ENCODE assay signal across 26 cellular contexts in genomic region chr12:54002278-54002914, GRCh38. TPM values are rescaled to one million over a fixed set of nuclear protein-coding genes. Genes with fewer than 3 reads are reported as not detected.
A peak's percentile ranks its signal among the peaks of the same experiment; 100 is the strongest.
DNase-seq lines count a peak whose midpoint lies in the region; ATAC-seq, FAIRE-seq and TF ChIP-seq lines count a peak whose summit lies in the region.
"Had no signal": no experiment of that assay in that cellular context is flagged by ENCODE, and none has a peak within 500 bp of the region (broad histone marks: within the 10 kb centered on the region; RNA-seq: fewer than 3 reads in every experiment).

No MANE protein-coding gene starts in this region.

- peaks cover 27% of the 10 kb centered on the region for H3K4me1 Mint-ChIP-seq in activated T-cell treated with anti-CD3 and anti-CD28 coated beads, Interleukin-2, amount 50 U/mL, for 72 hours (ENCODE audit: low read depth)
- H3K4me1 Mint-ChIP-seq in activated T-cell treated with anti-CD3 and anti-CD28 coated beads, Interleukin-2, amount 50 U/mL, for 24 hours (ENCODE audit: low read depth): peaks cover 31% of the 10 kb centered on the region
- H3K4me1 Mint-ChIP-seq in astrocyte (ENCODE audit: low read depth, unreplicated experiment): no peaks in the 10 kb centered on the region
- peaks cover 75% of the 10 kb centered on the region for H3K4me1 Mint-ChIP-seq in nephron
- H3K4me1 Mint-ChIP-seq in stimulated activated naive B cell treated with anti-CD40 and anti-IgM and Interleukin-4, amounts not matched to agents 10 μg/mL and 1 μg/mL and 100 μg/mL, for 72 hours: peaks cover 21 to 47% of the 10 kb centered on the region in 2 donors
- peaks cover 24% of the 10 kb centered on the region for H3K4me1 Mint-ChIP-seq in mesothelial cell of epicardium

- H3K4me3 Mint-ChIP-seq in activated T-cell treated with anti-CD3 and anti-CD28 coated beads, Interleukin-2, amount 50 U/mL, for 72 hours: peak overlapping the region; percentile 20 to 52
- no peak overlapping the region for H3K4me3 Mint-ChIP-seq in activated T-cell treated with anti-CD3 and anti-CD28 coated beads, Interleukin-2, amount 50 U/mL, for 24 hours
- no peak overlapping the region for H3K4me3 Mint-ChIP-seq in astrocyte (ENCODE audit: unreplicated experiment)
- peak overlapping the region; percentile 95 to 99 (median 96) for H3K4me3 Mint-ChIP-seq in nephron
- peak overlapping the region in 1 of 2 donors; percentile 5 for H3K4me3 Mint-ChIP-seq in stimulated activated naive B cell treated with anti-CD40 and anti-IgM and Interleukin-4, amounts not matched to agents 10 μg/mL and 1 μg/mL and 100 μg/mL, for 72 hours
- H3K4me3 Mint-ChIP-seq in mesothelial cell of epicardium: no peak overlapping the region
- H3K4me3 Mint-ChIP-seq: natural killer cell treated with Interleukin-12 subunit alpha and Interleukin-12 subunit beta and Interleukin-15 and Interleukin-18, amount 100 ng/mL, for 72 hours; WTC11 had no signal

- peaks cover 93% of the 10 kb centered on the region for H3K27me3 Mint-ChIP-seq in activated T-cell treated with anti-CD3 and anti-CD28 coated beads, Interleukin-2, amount 50 U/mL, for 72 hours (ENCODE audit: low read depth)
- peaks cover 100% of the 10 kb centered on the region for H3K27me3 Mint-ChIP-seq in activated T-cell treated with anti-CD3 and anti-CD28 coated beads, Interleukin-2, amount 50 U/mL, for 24 hours
- H3K27me3 Mint-ChIP-seq in astrocyte (ENCODE audit: low read depth, unreplicated experiment): peaks cover 92% of the 10 kb centered on the region
- H3K27me3 Mint-ChIP-seq in nephron (ENCODE audit: low read depth): peaks cover 46% of the 10 kb centered on the region
- H3K27me3 Mint-ChIP-seq in stimulated activated naive B cell treated with anti-CD40 and anti-IgM and Interleukin-4, amounts not matched to agents 10 μg/mL and 1 μg/mL and 100 μg/mL, for 72 hours: peaks cover 88 to 97% of the 10 kb centered on the region in 2 donors
- peaks cover 100% of the 10 kb centered on the region for H3K27me3 Mint-ChIP-seq in mesothelial cell of epicardium (ENCODE audit: low read depth)

- no peak overlapping the region for H3K27ac ChIP-seq in astrocyte (ENCODE audit: low read depth, low read length)
- H3K27ac ChIP-seq: gastroesophageal sphincter, sigmoid colon had no signal

- no peaks in the 10 kb centered on the region for H3K36me3 ChIP-seq in astrocyte (ENCODE audit: insufficient read depth, low read length)
- no peaks in the 10 kb centered on the region for H3K36me3 ChIP-seq in H7 (replicated peaks; ENCODE audit: control insufficient read depth, insufficient read depth, low read length)
- H3K36me3 ChIP-seq: gastroesophageal sphincter, sigmoid colon had no signal

- H3K79me2 ChIP-seq in astrocyte (ENCODE audit: insufficient read depth, low read length): no peaks in the 10 kb centered on the region

- FAIRE-seq in astrocyte (lab: Jason Lieb, UNC): no peak
- FAIRE-seq: colon had no signal

- H3K9me3 Mint-ChIP-seq in activated T-cell treated with anti-CD3 and anti-CD28 coated beads, Interleukin-2, amount 50 U/mL, for 72 hours: no peaks in the 10 kb centered on the region
- no peaks in the 10 kb centered on the region for H3K9me3 Mint-ChIP-seq in activated T-cell treated with anti-CD3 and anti-CD28 coated beads, Interleukin-2, amount 50 U/mL, for 24 hours
- peaks cover 14% of the 10 kb centered on the region for H3K9me3 Mint-ChIP-seq in astrocyte (ENCODE audit: unreplicated experiment)
- H3K9me3 Mint-ChIP-seq in nephron: no peaks in the 10 kb centered on the region
- H3K9me3 Mint-ChIP-seq in stimulated activated naive B cell treated with anti-CD40 and anti-IgM and Interleukin-4, amounts not matched to agents 10 μg/mL and 1 μg/mL and 100 μg/mL, for 72 hours: no peaks in the 10 kb centered on the region
- H3K9me3 Mint-ChIP-seq in mesothelial cell of epicardium: no peaks in the 10 kb centered on the region
- H3K9me3 Mint-ChIP-seq: natural killer cell treated with Interleukin-12 subunit alpha and Interleukin-12 subunit beta and Interleukin-15 and Interleukin-18, amount 100 ng/mL, for 72 hours; WTC11 had no signal

- TF ChIP-seq CTCF in astrocyte (IDR thresholded peaks at IDR 0.05; ENCODE audit: insufficient read depth, low read depth, low read length): no peak
- TF ChIP-seq CTCF in nephron (IDR thresholded peaks at IDR 0.05; ENCODE audit: unreplicated experiment in 3 of 3): no peak
- no peak for TF ChIP-seq CTCF in mesothelial cell of epicardium (IDR thresholded peaks at IDR 0.05; ENCODE audit: unreplicated experiment)

- peaks cover 5% of the 10 kb centered on the region for H3K4me1 ChIP-seq in astrocyte (ENCODE audit: insufficient read depth, low read length)

- no peak overlapping the region for H3K27ac Mint-ChIP-seq in activated T-cell treated with anti-CD3 and anti-CD28 coated beads, Interleukin-2, amount 50 U/mL, for 72 hours
- no peak overlapping the region for H3K27ac Mint-ChIP-seq in activated T-cell treated with anti-CD3 and anti-CD28 coated beads, Interleukin-2, amount 50 U/mL, for 24 hours
- H3K27ac Mint-ChIP-seq in astrocyte (ENCODE audit: unreplicated experiment): peak overlapping the region; percentile 47
- peak overlapping the region; percentile 95 to 100 (median 100) for H3K27ac Mint-ChIP-seq in nephron
- H3K27ac Mint-ChIP-seq in stimulated activated naive B cell treated with anti-CD40 and anti-IgM and Interleukin-4, amounts not matched to agents 10 μg/mL and 1 μg/mL and 100 μg/mL, for 72 hours: peak overlapping the region; percentile 60
- no peak overlapping the region for H3K27ac Mint-ChIP-seq in mesothelial cell of epicardium
- H3K27ac Mint-ChIP-seq: natural killer cell treated with Interleukin-12 subunit alpha and Interleukin-12 subunit beta and Interleukin-15 and Interleukin-18, amount 100 ng/mL, for 72 hours; WTC11 had no signal

- intact Hi-C loops in left colon (cut with DNase I, micrococcal nuclease): no loop called here

- no peaks in the 10 kb centered on the region for H3K36me3 Mint-ChIP-seq in activated T-cell treated with anti-CD3 and anti-CD28 coated beads, Interleukin-2, amount 50 U/mL, for 72 hours (ENCODE audit: insufficient read depth in 2 of 2)
- no peaks in the 10 kb centered on the region for H3K36me3 Mint-ChIP-seq in activated T-cell treated with anti-CD3 and anti-CD28 coated beads, Interleukin-2, amount 50 U/mL, for 24 hours (ENCODE audit: low read depth)
- H3K36me3 Mint-ChIP-seq in astrocyte (ENCODE audit: low read depth, unreplicated experiment) (peaks cover 2% of the 10 kb centered on the region), nephron (ENCODE audit: low read depth) (peaks cover 28% of the 10 kb centered on the region), mesothelial cell of epicardium (peaks cover 3% of the 10 kb centered on the region)
- H3K36me3 Mint-ChIP-seq in stimulated activated naive B cell treated with anti-CD40 and anti-IgM and Interleukin-4, amounts not matched to agents 10 μg/mL and 1 μg/mL and 100 μg/mL, for 72 hours: no peaks in the 10 kb centered on the region
- H3K36me3 Mint-ChIP-seq: natural killer cell treated with Interleukin-12 subunit alpha and Interleukin-12 subunit beta and Interleukin-15 and Interleukin-18, amount 100 ng/mL, for 72 hours; WTC11 had no signal

- no peak for ATAC-seq in activated T-cell treated with anti-CD3 and anti-CD28 coated beads, Interleukin-2, amount 50 U/mL, for 72 hours (replicated peaks in 1 of 2)
- no peak for ATAC-seq in stimulated activated naive B cell treated with anti-CD40 and anti-IgM and Interleukin-4, amounts not matched to agents 10 μg/mL and 1 μg/mL and 100 μg/mL, for 72 hours (replicated peaks)
- no peak for ATAC-seq in left colon
- ATAC-seq: esophagus mucosa; gastroesophageal sphincter; left ventricle myocardium superior; natural killer cell treated with Interleukin-12 subunit alpha and Interleukin-12 subunit beta and Interleukin-15 and Interleukin-18, amount 100 ng/mL, for 72 hours; WTC11 had no signal

- no peak overlapping the region for H2AFZ ChIP-seq in astrocyte (ENCODE audit: low read depth, low read length)

- H3K4me2 ChIP-seq in astrocyte (ENCODE audit: low read length): no peak overlapping the region

- H3K27me3 ChIP-seq in astrocyte (ENCODE audit: insufficient read depth, low read length) (peaks cover 94% of the 10 kb centered on the region), H7 (ENCODE audit: control insufficient read depth, insufficient read depth, low read length) (peaks cover 100% of the 10 kb centered on the region)

- H3K9me3 ChIP-seq in astrocyte (ENCODE audit: insufficient read depth, low read depth, low read length): no peaks in the 10 kb centered on the region
- H3K9me3 ChIP-seq: gastroesophageal sphincter, sigmoid colon had no signal

- H4K20me1 ChIP-seq in astrocyte (ENCODE audit: insufficient read depth, low read length): no peaks in the 10 kb centered on the region

- H3K9ac ChIP-seq in astrocyte (ENCODE audit: low read length): no peak overlapping the region

- H3K4me3 ChIP-seq in astrocyte (ENCODE audit: insufficient read depth, low read depth, low read length) (no peak overlapping the region), H7 (ENCODE audit: insufficient read depth, low read depth, low read length) (no peak overlapping the region)
- H3K4me3 ChIP-seq: gastroesophageal sphincter, sigmoid colon had no signal

- no peak for DNase-seq in activated T-cell treated with anti-CD3 and anti-CD28 coated beads, Interleukin-2, amount 50 U/mL, for 72 hours
- DNase-seq in activated T-cell treated with anti-CD3 and anti-CD28 coated beads, Interleukin-2, amount 50 U/mL, for 24 hours: no peak
- DNase-seq in astrocyte (ENCODE audit: low read depth) (no peak), mesothelial cell of epicardium (ENCODE audit: low spot score in 2 of 2, unreplicated experiment in 2 of 2) (no peak), left colon (no peak), H7 (no peak)
- no peak for DNase-seq in stimulated activated naive B cell treated with anti-CD40 and anti-IgM and Interleukin-4, amounts not matched to agents 10 μg/mL and 1 μg/mL and 100 μg/mL, for 72 hours
- DNase-seq: 8988T; activated CD4-positive, alpha-beta T cell treated with anti-CD3 and anti-CD28 coated beads, Interleukin-2, amount 50 U/mL, for 1 hour; activated effector memory CD4-positive, alpha-beta T cell treated with Interleukin-2 at 50 U/mL for 16 hours; effector memory CD4-positive, alpha-beta T cell; HCEC 1CT; hypothalamus; Kasumi-1; left ventricle myocardium superior; NCI-H187; NCI-H526 treated with DMSO at 0.1 percent for 48 hours; sigmoid colon; substantia nigra; T1000 had no signal

RNA-seq across cellular contexts. Expression of gene HOXC9, which starts 2.4 kb away (rescaled TPM):
- total RNA-seq in activated T-cell treated with anti-CD3 and anti-CD28 coated beads, Interleukin-2, amount 50 U/mL, for 72 hours: not detected
- not detected in 2 replicates for total RNA-seq in astrocyte
- total RNA-seq in mesothelial cell of epicardium: 1.1 to 2.0 TPM (median 1.6 TPM) in 3 replicates
- not detected for total RNA-seq in left colon
- not detected in 2 replicates for total RNA-seq in H7 (2014; rRNA removed; shearing (Covaris generic))
- total RNA-seq: gastroesophageal sphincter; left ventricle myocardium superior; natural killer cell treated with Interleukin-12 subunit alpha and Interleukin-12 subunit beta and Interleukin-15 and Interleukin-18, amount 100 ng/mL, for 72 hours; sigmoid colon; WTC11 had no signal

RNA-seq across cellular contexts. Expression of gene HOXC8, which starts 6.4 kb away (rescaled TPM):
- not detected for total RNA-seq in activated T-cell treated with anti-CD3 and anti-CD28 coated beads, Interleukin-2, amount 50 U/mL, for 72 hours
- total RNA-seq in astrocyte: not detected in 2 replicates
- 4.9 to 5.9 TPM (median 5.5 TPM) in 3 replicates for total RNA-seq in mesothelial cell of epicardium
- not detected for total RNA-seq in left colon
- not detected in 2 replicates for total RNA-seq in H7 (2014; rRNA removed; shearing (Covaris generic))
- total RNA-seq: left ventricle myocardium superior; natural killer cell treated with Interleukin-12 subunit alpha and Interleukin-12 subunit beta and Interleukin-15 and Interleukin-18, amount 100 ng/mL, for 72 hours; sigmoid colon; WTC11 had no signal

RNA-seq across cellular contexts. Expression of gene HOXC10, which starts 17.4 kb away (rescaled TPM):
- not detected for total RNA-seq in activated T-cell treated with anti-CD3 and anti-CD28 coated beads, Interleukin-2, amount 50 U/mL, for 72 hours
- total RNA-seq in astrocyte (not detected in 2 replicates), mesothelial cell of epicardium (0.95 to 0.97 TPM (median 0.96 TPM) in 3 replicates), left colon (not detected)
- total RNA-seq in H7 (2014; rRNA removed; shearing (Covaris generic)): not detected in 2 replicates
- total RNA-seq: gastroesophageal sphincter; left ventricle myocardium superior; natural killer cell treated with Interleukin-12 subunit alpha and Interleukin-12 subunit beta and Interleukin-15 and Interleukin-18, amount 100 ng/mL, for 72 hours; sigmoid colon; WTC11 had no signal

RNA-seq across cellular contexts. Expression of gene HOXC6, which starts 25.8 kb away (rescaled TPM):
- not detected for total RNA-seq in activated T-cell treated with anti-CD3 and anti-CD28 coated beads, Interleukin-2, amount 50 U/mL, for 72 hours
- total RNA-seq in astrocyte (not detected in 2 replicates), mesothelial cell of epicardium (15.5 to 17.4 TPM (median 16.3 TPM) in 3 replicates), left colon (not detected)
- total RNA-seq in H7 (2014; rRNA removed; shearing (Covaris generic)): not detected in 2 replicates
- total RNA-seq: natural killer cell treated with Interleukin-12 subunit alpha and Interleukin-12 subunit beta and Interleukin-15 and Interleukin-18, amount 100 ng/mL, for 72 hours; sigmoid colon; WTC11 had no signal

RNA-seq across cellular contexts. Expression of gene HOTAIR, which starts 27.6 kb away (rescaled TPM):
- total RNA-seq in activated T-cell treated with anti-CD3 and anti-CD28 coated beads, Interleukin-2, amount 50 U/mL, for 72 hours: not detected
- total RNA-seq in astrocyte: not detected in 2 replicates
- 1.1 to 1.8 TPM (median 1.8 TPM) in 3 replicates for total RNA-seq in mesothelial cell of epicardium
- not detected for total RNA-seq in left colon
- total RNA-seq in H7 (2014; rRNA removed; shearing (Covaris generic)): not detected in 2 replicates
- total RNA-seq: esophagus mucosa; left ventricle myocardium superior; natural killer cell treated with Interleukin-12 subunit alpha and Interleukin-12 subunit beta and Interleukin-15 and Interleukin-18, amount 100 ng/mL, for 72 hours; sigmoid colon; WTC11 had no signal

Comparison
In these comparisons a context has a peak if more than half of its experiments do, and no peak if none do; other contexts are left out.
1. H3K4me3 Mint-ChIP-seq: peak in activated T-cell treated with anti-CD3 and anti-CD28 coated beads, Interleukin-2, amount 50 U/mL, for 72 hours (2 of 2) and nephron (3 of 3); none in activated T-cell treated with anti-CD3 and anti-CD28 coated beads, Interleukin-2, amount 50 U/mL, for 24 hours (single experiment), astrocyte (single experiment) and mesothelial cell of epicardium (single experiment).
2. H3K27ac Mint-ChIP-seq: peak in astrocyte (single experiment), nephron (3 of 3) and stimulated activated naive B cell treated with anti-CD40 and anti-IgM and Interleukin-4, amounts not matched to agents 10 μg/mL and 1 μg/mL and 100 μg/mL, for 72 hours (single experiment); none in activated T-cell treated with anti-CD3 and anti-CD28 coated beads, Interleukin-2, amount 50 U/mL, for 72 hours (single experiment), activated T-cell treated with anti-CD3 and anti-CD28 coated beads, Interleukin-2, amount 50 U/mL, for 24 hours (single experiment) and mesothelial cell of epicardium (single experiment).